In the genomic region with DNA sequence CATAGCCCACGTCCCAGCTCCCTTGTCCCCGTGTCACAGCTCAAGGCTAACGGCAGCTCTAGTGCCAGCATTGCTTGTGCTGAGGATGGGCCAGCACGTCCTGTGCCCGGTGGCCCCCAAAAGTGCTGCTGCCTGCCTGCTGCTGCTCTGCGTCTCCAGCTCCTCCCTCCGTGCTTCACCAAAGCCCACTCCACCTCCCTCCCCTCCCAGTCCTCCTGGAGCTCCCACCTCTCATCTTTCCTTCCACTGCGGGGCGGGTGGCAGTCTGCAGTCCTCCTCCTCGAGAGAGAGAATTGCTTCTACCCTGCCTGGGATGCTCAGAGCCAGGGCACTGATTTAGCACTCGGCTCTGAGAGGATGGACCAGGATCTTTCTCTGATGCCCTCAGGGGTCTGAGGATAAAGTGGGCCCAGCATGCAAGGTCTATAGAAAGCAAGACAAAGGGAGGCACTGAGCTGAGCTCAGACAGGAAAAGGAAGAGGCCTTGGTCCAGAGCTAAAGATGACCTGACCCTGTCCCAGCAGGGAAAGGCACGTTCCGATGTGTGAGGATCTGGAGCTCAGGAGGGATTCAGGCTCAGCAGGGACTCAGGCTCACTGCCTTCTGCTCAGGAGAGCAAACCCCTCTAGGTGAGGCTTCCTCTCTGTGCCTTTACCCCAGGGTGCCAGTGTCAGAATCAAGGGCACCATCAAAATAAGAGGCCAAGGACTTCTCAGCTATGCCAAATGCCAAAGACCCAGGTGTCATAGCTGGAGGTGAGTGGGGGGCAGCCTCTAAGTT, we compare ENCODE assay signal across 19 cellular contexts.
DNase-seq lines count a peak whose midpoint lies in the region; ATAC-seq and TF ChIP-seq lines count a peak whose summit lies in the region.
"Had no signal": no experiment of that assay in that cellular context is flagged by ENCODE, and none has a peak within 500 bp of the region (broad histone marks: within the 10 kb centered on the region; RNA-seq: fewer than 3 reads in every experiment).

No MANE protein-coding gene starts in this region.

- H3K9me3 Mint-ChIP-seq in activated CD4-positive, alpha-beta memory T cell treated with anti-CD3 and anti-CD28 coated beads, Interleukin-2, amount 10 ng/mL, durations not matched to agents 7 days and 5 days, result peaks cover 2% of the 10 kb centered on the region
- peaks cover 2% of the 10 kb centered on the region for H3K9me3 Mint-ChIP-seq in activated CD4-positive, alpha-beta memory T cell treated with anti-CD3 and anti-CD28 coated beads for 36 hours
- H3K9me3 Mint-ChIP-seq in memory B cell, result peaks cover 2% of the 10 kb centered on the region
- H3K9me3 Mint-ChIP-seq in stimulated activated effector memory CD8-positive, alpha-beta T cell treated with anti-CD3 and anti-CD28 coated beads, Interleukin-12 subunit alpha, Interleukin-12 subunit beta, amount 100 ng/mL, for 72 hours, result peaks cover 2% of the 10 kb centered on the region

- intact Hi-C loops in activated CD4-positive, alpha-beta memory T cell treated with anti-CD3 and anti-CD28 coated beads for 36 hours (cut with micrococcal nuclease), result no loop called here
- intact Hi-C loops in psoas muscle (cut with DNase I), result loop anchor here in 1 of 2 donors (5.0 kb wide), 1 partner anchor 101 kb away; no protein-coding TSS in a partner anchor

- H3K4me3 Mint-ChIP-seq in activated CD4-positive, alpha-beta memory T cell treated with anti-CD3 and anti-CD28 coated beads, Interleukin-2, amount 10 ng/mL, durations not matched to agents 7 days and 5 days, result no peak overlapping the region
- no peak overlapping the region for H3K4me3 Mint-ChIP-seq in activated CD4-positive, alpha-beta memory T cell treated with anti-CD3 and anti-CD28 coated beads for 36 hours
- H3K4me3 Mint-ChIP-seq in memory B cell, result no peak overlapping the region
- no peak overlapping the region for H3K4me3 Mint-ChIP-seq in stimulated activated effector memory CD8-positive, alpha-beta T cell treated with anti-CD3 and anti-CD28 coated beads, Interleukin-12 subunit alpha, Interleukin-12 subunit beta, amount 100 ng/mL, for 72 hours
- H3K4me3 Mint-ChIP-seq: activated naive CD8-positive, alpha-beta T cell treated with anti-CD3 and anti-CD28 coated beads, Interleukin-2, amount 10 ng/mL, durations not matched to agents 7 days and 5 days; activated T-helper 17 cell treated with anti-CD3 and anti-CD28 coated beads, Interleukin-2, amount 50 U/mL, for 72 hours; natural killer cell treated with Interleukin-12 subunit alpha and Interleukin-12 subunit beta and Interleukin-15 and Interleukin-18, amount 100 ng/mL, for 72 hours; T-helper 2 cell treated with Interferon-gamma antibody and Interleukin-4, amounts not matched to agents 5 μg/mL and 100 μg/mL, for 36 hours had no signal

- no peaks in the 10 kb centered on the region for H3K36me3 ChIP-seq in psoas muscle (ENCODE audit: insufficient read depth in 1 of 2, low read depth in 1 of 2)

- peaks cover 2% of the 10 kb centered on the region for H3K36me3 Mint-ChIP-seq in activated CD4-positive, alpha-beta memory T cell treated with anti-CD3 and anti-CD28 coated beads, Interleukin-2, amount 10 ng/mL, durations not matched to agents 7 days and 5 days (ENCODE audit: low read depth)
- H3K36me3 Mint-ChIP-seq in activated CD4-positive, alpha-beta memory T cell treated with anti-CD3 and anti-CD28 coated beads for 36 hours, result no peaks in the 10 kb centered on the region
- H3K36me3 Mint-ChIP-seq in memory B cell, result no peaks in the 10 kb centered on the region
- peaks cover 11% of the 10 kb centered on the region for H3K36me3 Mint-ChIP-seq in stimulated activated effector memory CD8-positive, alpha-beta T cell treated with anti-CD3 and anti-CD28 coated beads, Interleukin-12 subunit alpha, Interleukin-12 subunit beta, amount 100 ng/mL, for 72 hours

- H3K27me3 ChIP-seq in psoas muscle (ENCODE audit: insufficient read depth in 3 of 3, low read length in 2 of 3), result no peaks in the 10 kb centered on the region
- H3K27me3 ChIP-seq: heart left ventricle had no signal

- H3K4me1 ChIP-seq in psoas muscle, result no peaks in the 10 kb centered on the region

- H3K27me3 Mint-ChIP-seq in activated CD4-positive, alpha-beta memory T cell treated with anti-CD3 and anti-CD28 coated beads, Interleukin-2, amount 10 ng/mL, durations not matched to agents 7 days and 5 days, result no peaks in the 10 kb centered on the region
- no peaks in the 10 kb centered on the region for H3K27me3 Mint-ChIP-seq in activated CD4-positive, alpha-beta memory T cell treated with anti-CD3 and anti-CD28 coated beads for 36 hours
- H3K27me3 Mint-ChIP-seq in memory B cell, result peaks cover 3% of the 10 kb centered on the region
- H3K27me3 Mint-ChIP-seq: activated naive CD8-positive, alpha-beta T cell treated with anti-CD3 and anti-CD28 coated beads, Interleukin-2, amount 10 ng/mL, durations not matched to agents 7 days and 5 days; activated T-helper 17 cell treated with anti-CD3 and anti-CD28 coated beads, Interleukin-2, amount 50 U/mL, for 72 hours; central memory CD8-positive, alpha-beta T cell; natural killer cell treated with Interleukin-12 subunit alpha and Interleukin-12 subunit beta and Interleukin-15 and Interleukin-18, amount 100 ng/mL, for 72 hours had no signal

- H3K4me3 ChIP-seq in psoas muscle, result no peak overlapping the region
- H3K4me3 ChIP-seq: heart left ventricle had no signal

- peak; percentile 15 for DNase-seq in activated CD4-positive, alpha-beta memory T cell treated with anti-CD3 and anti-CD28 coated beads, Interleukin-2, amount 10 ng/mL, durations not matched to agents 7 days and 5 days
- no peak for DNase-seq in activated CD4-positive, alpha-beta memory T cell treated with anti-CD3 and anti-CD28 coated beads for 36 hours
- peak; percentile 60 for DNase-seq in ecto neural progenitor cell (ENCODE audit: low spot score)
- no peak for DNase-seq in memory B cell (ENCODE audit: low spot score in 2 of 2)
- DNase-seq in stimulated activated effector memory CD8-positive, alpha-beta T cell treated with anti-CD3 and anti-CD28 coated beads, Interleukin-12 subunit alpha, Interleukin-12 subunit beta, amount 100 ng/mL, for 72 hours (ENCODE audit: low spot score in 2 of 2), result peak in 1 of 2 donors; percentile 41
- DNase-seq in NCI-H1694 treated with DMSO at 0.1 percent for 48 hours (lab: John Stamatoyannopoulos, UW), result no peak
- no peak for DNase-seq in psoas muscle
- DNase-seq: activated CD8-positive, alpha-beta memory T cell treated with anti-CD3 and anti-CD28 coated beads, Interleukin-2, amount 50 U/mL, for 4 hours; activated naive CD8-positive, alpha-beta T cell treated with anti-CD3 and anti-CD28 coated beads, Interleukin-2, amount 10 ng/mL, durations not matched to agents 7 days and 5 days; heart left ventricle; left cardiac atrium; NCI-H2227 treated with DMSO at 0.1 percent for 48 hours; NCI-H774 had no signal

- no peaks in the 10 kb centered on the region for H3K9me3 ChIP-seq in psoas muscle
- H3K9me3 ChIP-seq: heart left ventricle had no signal

- WGBS in psoas muscle, 3 donors, result 37 to 47% (median 44%) methylated on average over 13 of the region's 13 CpGs

- no peak for TF ChIP-seq CTCF in psoas muscle (IDR thresholded peaks at IDR 0.05)

- POLR2A ChIA-PET in activated CD4-positive, alpha-beta memory T cell treated with anti-CD3 and anti-CD28 coated beads, Interleukin-2, amount 10 ng/mL, durations not matched to agents 7 days and 5 days (lab: Charles Lee), result interaction anchor here (2.8 kb wide), 1 partner anchor 10 kb away, joined by 20 read pairs; no protein-coding TSS in a partner anchor
- POLR2A ChIA-PET in activated CD4-positive, alpha-beta memory T cell treated with anti-CD3 and anti-CD28 coated beads for 36 hours (lab: Charles Lee), result interaction anchor here (0.5 kb wide), 1 partner anchor 30 kb away, joined by 5 read pairs; no protein-coding TSS in a partner anchor

- CTCF ChIA-PET in activated CD4-positive, alpha-beta memory T cell treated with anti-CD3 and anti-CD28 coated beads, Interleukin-2, amount 10 ng/mL, durations not matched to agents 7 days and 5 days (lab: Charles Lee), result interaction anchor here (1.0 to 5.3 kb wide), 3 partner anchors 8 to 103 kb away, joined by 3 to 54 read pairs (median 6); no protein-coding TSS in a partner anchor
- CTCF ChIA-PET in activated CD4-positive, alpha-beta memory T cell treated with anti-CD3 and anti-CD28 coated beads for 36 hours (lab: Charles Lee), result interaction anchor here (1.6 to 3.1 kb wide), 3 partner anchors 11 to 103 kb away, joined by 3 to 52 read pairs (median 25); no protein-coding TSS in a partner anchor

- ATAC-seq in memory B cell (ENCODE audit: low read depth) (peak; percentile 19), HG02610 (IDR thresholded peaks at IDR 0.05; ENCODE audit: unreplicated experiment) (no peak), psoas muscle (no peak)
- ATAC-seq in stimulated activated effector memory CD8-positive, alpha-beta T cell treated with anti-CD3 and anti-CD28 coated beads, Interleukin-12 subunit alpha, Interleukin-12 subunit beta, amount 100 ng/mL, for 72 hours, result no peak
- ATAC-seq: heart left ventricle had no signal

- H3K27ac ChIP-seq in psoas muscle, result no peak overlapping the region
- H3K27ac ChIP-seq: epithelial cell of prostate, heart left ventricle had no signal

- H3K27ac Mint-ChIP-seq in activated CD4-positive, alpha-beta memory T cell treated with anti-CD3 and anti-CD28 coated beads, Interleukin-2, amount 10 ng/mL, durations not matched to agents 7 days and 5 days, result no peak overlapping the region
- H3K27ac Mint-ChIP-seq in activated CD4-positive, alpha-beta memory T cell treated with anti-CD3 and anti-CD28 coated beads for 36 hours, result no peak overlapping the region
- no peak overlapping the region for H3K27ac Mint-ChIP-seq in memory B cell
- H3K27ac Mint-ChIP-seq in stimulated activated effector memory CD8-positive, alpha-beta T cell treated with anti-CD3 and anti-CD28 coated beads, Interleukin-12 subunit alpha, Interleukin-12 subunit beta, amount 100 ng/mL, for 72 hours, result peak overlapping the region; percentile 86
- H3K27ac Mint-ChIP-seq: activated naive CD8-positive, alpha-beta T cell treated with anti-CD3 and anti-CD28 coated beads, Interleukin-2, amount 10 ng/mL, durations not matched to agents 7 days and 5 days; T-helper 2 cell treated with Interferon-gamma antibody and Interleukin-4, amounts not matched to agents 5 μg/mL and 100 μg/mL, for 36 hours had no signal

- H3K4me1 Mint-ChIP-seq in activated CD4-positive, alpha-beta memory T cell treated with anti-CD3 and anti-CD28 coated beads, Interleukin-2, amount 10 ng/mL, durations not matched to agents 7 days and 5 days, result peaks cover 11% of the 10 kb centered on the region
- H3K4me1 Mint-ChIP-seq in activated CD4-positive, alpha-beta memory T cell treated with anti-CD3 and anti-CD28 coated beads for 36 hours (ENCODE audit: low read depth), result peaks cover 9% of the 10 kb centered on the region
- peaks cover 2% of the 10 kb centered on the region for H3K4me1 Mint-ChIP-seq in memory B cell
- peaks cover 30% of the 10 kb centered on the region for H3K4me1 Mint-ChIP-seq in stimulated activated effector memory CD8-positive, alpha-beta T cell treated with anti-CD3 and anti-CD28 coated beads, Interleukin-12 subunit alpha, Interleukin-12 subunit beta, amount 100 ng/mL, for 72 hours

Comparison
In these comparisons a context has a peak if more than half of its experiments do, and no peak if none do; other contexts are left out.
1. DNase-seq: peak in activated CD4-positive, alpha-beta memory T cell treated with anti-CD3 and anti-CD28 coated beads, Interleukin-2, amount 10 ng/mL, durations not matched to agents 7 days and 5 days (single experiment) and ecto neural progenitor cell (single experiment); none in activated CD4-positive, alpha-beta memory T cell treated with anti-CD3 and anti-CD28 coated beads for 36 hours (single experiment), memory B cell (0 of 2), NCI-H1694 treated with DMSO at 0.1 percent for 48 hours (single experiment) and psoas muscle (0 of 2).